Comparison of ENCODE assay signal across 25 cellular contexts in the genomic region with DNA sequence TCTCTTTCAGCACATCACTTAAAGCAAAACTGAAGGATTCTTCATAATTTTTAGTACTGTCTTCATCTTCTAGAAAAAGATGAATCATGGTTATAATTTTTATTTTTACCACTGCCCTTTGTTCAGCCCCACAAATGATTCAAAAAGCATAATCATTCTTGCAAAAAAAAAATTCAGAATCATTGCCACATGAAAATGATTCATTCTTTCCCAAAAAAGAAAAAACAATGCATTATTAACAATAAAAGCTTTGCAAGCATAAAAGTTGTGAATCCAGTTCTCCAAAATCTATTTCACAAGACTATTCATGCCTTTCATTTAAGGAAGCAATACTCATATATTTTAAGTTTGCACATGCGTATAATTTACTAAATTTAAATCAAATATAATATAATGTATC.
A peak's percentile ranks its signal among the peaks of the same experiment; 100 is the strongest.
DNase-seq lines count a peak whose midpoint lies in the region; ATAC-seq and TF ChIP-seq lines count a peak whose summit lies in the region.
"Had no signal": no experiment of that assay in that cellular context is flagged by ENCODE, and none has a peak within 500 bp of the region (broad histone marks: within the 10 kb centered on the region; RNA-seq: fewer than 3 reads in every experiment).

No MANE protein-coding gene starts in this region.

- H3K36me3 ChIP-seq in ACC112 (ENCODE audit: insufficient read depth, low read length): no peaks in the 10 kb centered on the region
- H3K36me3 ChIP-seq: BLaER1, brain microvascular endothelial cell, ovary, tibial nerve had no signal

- no peaks in the 10 kb centered on the region for H3K27me3 ChIP-seq in ACC112 (ENCODE audit: insufficient read depth, low read length)
- H3K27me3 ChIP-seq: BLaER1, brain microvascular endothelial cell, ovary, tibial nerve had no signal

- peak; percentile 57 for DNase-seq in HS-5 (ENCODE audit: low read depth)
- DNase-seq in choroid plexus epithelial cell (ENCODE audit: low read depth): peak; percentile 15
- peak; percentile 37 for DNase-seq in iris pigment epithelial cell (ENCODE audit: low read depth)
- no peak for DNase-seq in iPS-NIHi7 (ENCODE audit: extremely low spot score)
- DNase-seq in activated T-cell treated with anti-CD3 and anti-CD28 coated beads, Interleukin-2, amount 50 U/mL, for 4 hours: no peak
- DNase-seq in erythroblast (lab: John Stamatoyannopoulos, UW): no peak
- DNase-seq in KBM-7: no peak
- DNase-seq: activated B cell treated with CpG ODN at 0.5 μM for 24 hours; activated CD4-positive, alpha-beta T cell treated with anti-CD3 and anti-CD28 coated beads, Interleukin-2, amount 50 U/mL, for 48 hours; activated CD8-positive, alpha-beta memory T cell treated with anti-CD3 and anti-CD28 coated beads, Interleukin-2, amount 50 U/mL, for 48 hours; activated effector memory CD4-positive, alpha-beta T cell treated with anti-CD3 and anti-CD28 coated beads, Interleukin-2, amount 50 U/mL, for 16 hours; brain microvascular endothelial cell; cortex of kidney; left cardiac atrium; natural killer cell; NCI-H187; ovary; Right ventricle myocardium superior; stimulated activated CD4-positive, alpha-beta T cell treated with anti-CD3 and anti-CD28 coated beads, Interleukin-4, amount 100 ng/mL, for 4 hours; stimulated activated naive CD8-positive, alpha-beta T cell treated with anti-CD3 and anti-CD28 coated beads, Interleukin-15, amount 100 ng/mL, for 72 hours; SW 1271 had no signal

- no peaks in the 10 kb centered on the region for H3K9me3 Mint-ChIP-seq in activated T-cell treated with anti-CD3 and anti-CD28 coated beads, Interleukin-2, amount 50 U/mL, for 4 hours
- H3K9me3 Mint-ChIP-seq: activated B cell treated with CpG ODN at 0.5 μM for 24 hours; natural killer cell; stimulated activated naive CD8-positive, alpha-beta T cell treated with anti-CD3 and anti-CD28 coated beads, Interleukin-15, amount 100 ng/mL, for 72 hours had no signal

- no peaks in the 10 kb centered on the region for H3K4me1 Mint-ChIP-seq in activated T-cell treated with anti-CD3 and anti-CD28 coated beads, Interleukin-2, amount 50 U/mL, for 4 hours (ENCODE audit: low read depth)
- H3K4me1 Mint-ChIP-seq: activated B cell treated with CpG ODN at 0.5 μM for 24 hours; natural killer cell; stimulated activated naive CD8-positive, alpha-beta T cell treated with anti-CD3 and anti-CD28 coated beads, Interleukin-15, amount 100 ng/mL, for 72 hours had no signal

- H3K4me3 Mint-ChIP-seq in activated T-cell treated with anti-CD3 and anti-CD28 coated beads, Interleukin-2, amount 50 U/mL, for 4 hours: no peak overlapping the region
- H3K4me3 Mint-ChIP-seq: activated B cell treated with CpG ODN at 0.5 μM for 24 hours; natural killer cell; stimulated activated naive CD8-positive, alpha-beta T cell treated with anti-CD3 and anti-CD28 coated beads, Interleukin-15, amount 100 ng/mL, for 72 hours had no signal

- no peak for TF ChIP-seq POLR2A in erythroblast (IDR thresholded peaks at IDR 0.05; ENCODE audit: low read length)

- peak overlapping the region; percentile 80 for H3K27ac ChIP-seq in ACC112 (ENCODE audit: low read depth, low read length)
- H3K27ac ChIP-seq: BLaER1, brain microvascular endothelial cell, ovary had no signal

- H3K36me3 Mint-ChIP-seq in activated T-cell treated with anti-CD3 and anti-CD28 coated beads, Interleukin-2, amount 50 U/mL, for 4 hours (ENCODE audit: insufficient read depth): no peaks in the 10 kb centered on the region
- H3K36me3 Mint-ChIP-seq: natural killer cell had no signal

- H3K4me3 ChIP-seq in ACC112 (ENCODE audit: low read depth, low read length): no peak overlapping the region
- H3K4me3 ChIP-seq in choroid plexus epithelial cell (ENCODE audit: low read depth, low read length): no peak overlapping the region
- H3K4me3 ChIP-seq: BLaER1, K562, ovary, tibial nerve had no signal

- peak overlapping the region; percentile 55 for H2AFZ ChIP-seq in ACC112 (ENCODE audit: low read length, unreplicated experiment)

- no peak for ATAC-seq in activated T-cell treated with anti-CD3 and anti-CD28 coated beads, Interleukin-2, amount 50 U/mL, for 4 hours
- ATAC-seq: K562; left cardiac atrium; natural killer cell; stimulated activated naive CD8-positive, alpha-beta T cell treated with anti-CD3 and anti-CD28 coated beads, Interleukin-15, amount 100 ng/mL, for 72 hours had no signal

- peaks cover 18% of the 10 kb centered on the region for H3K4me1 ChIP-seq in ACC112 (ENCODE audit: control insufficient read depth, insufficient read depth, low read length, unreplicated experiment)
- H3K4me1 ChIP-seq: BLaER1 had no signal

- peaks cover 7% of the 10 kb centered on the region for H3K27me3 Mint-ChIP-seq in activated T-cell treated with anti-CD3 and anti-CD28 coated beads, Interleukin-2, amount 50 U/mL, for 4 hours (ENCODE audit: low read depth)

- no peak for TF ChIP-seq CTCF in choroid plexus epithelial cell (conservative IDR thresholded peaks at IDR 0.05; ENCODE audit: low read depth, low read length)

- no peaks in the 10 kb centered on the region for H3K79me2 ChIP-seq in ACC112 (ENCODE audit: control insufficient read depth, insufficient read depth, low read length, unreplicated experiment)

- in situ Hi-C loops in KBM-7 (cut with MboI; ENCODE audit: low pct_unique_long_range_greater_than_20kb, low sequenced_read_pairs): no loop called here

Comparison
In these comparisons a context has a peak if more than half of its experiments do, and no peak if none do; other contexts are left out.
1. DNase-seq: peak in HS-5 (single experiment), choroid plexus epithelial cell (single experiment) and iris pigment epithelial cell (single experiment); none in iPS-NIHi7 (single experiment), activated T-cell treated with anti-CD3 and anti-CD28 coated beads, Interleukin-2, amount 50 U/mL, for 4 hours (single experiment), erythroblast (0 of 2) and KBM-7 (single experiment).